Comparison of ENCODE assay signal across 1 cellular context in the genomic region with DNA sequence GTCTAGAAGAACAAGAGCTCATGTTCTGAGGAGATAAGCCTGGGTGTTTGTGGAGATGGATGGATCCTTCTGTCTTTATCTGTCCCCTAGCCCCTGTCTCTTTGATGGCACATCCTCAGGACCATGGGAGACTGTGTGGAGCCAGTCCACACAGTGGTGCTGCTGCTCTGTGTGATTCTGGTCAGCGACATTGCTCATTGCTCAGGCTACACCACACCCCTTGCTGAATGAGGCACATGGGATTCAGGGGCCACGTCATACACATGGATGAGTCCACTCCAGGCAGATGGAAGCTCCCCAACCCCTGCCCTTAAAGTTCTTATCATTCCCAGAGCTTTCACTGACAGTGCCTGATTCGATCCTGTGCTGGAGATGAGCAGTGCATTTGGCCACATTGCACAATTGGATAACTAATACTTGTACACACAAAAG.
TF ChIP-seq lines count a peak whose summit lies in the region.

No MANE protein-coding gene starts in this region.

TF ChIP-seq in H1, 55 proteins besides CTCF, POLR2A, EP300 and RAD21 (continued from another document):
- TF ChIP-seq, protein P1, sequence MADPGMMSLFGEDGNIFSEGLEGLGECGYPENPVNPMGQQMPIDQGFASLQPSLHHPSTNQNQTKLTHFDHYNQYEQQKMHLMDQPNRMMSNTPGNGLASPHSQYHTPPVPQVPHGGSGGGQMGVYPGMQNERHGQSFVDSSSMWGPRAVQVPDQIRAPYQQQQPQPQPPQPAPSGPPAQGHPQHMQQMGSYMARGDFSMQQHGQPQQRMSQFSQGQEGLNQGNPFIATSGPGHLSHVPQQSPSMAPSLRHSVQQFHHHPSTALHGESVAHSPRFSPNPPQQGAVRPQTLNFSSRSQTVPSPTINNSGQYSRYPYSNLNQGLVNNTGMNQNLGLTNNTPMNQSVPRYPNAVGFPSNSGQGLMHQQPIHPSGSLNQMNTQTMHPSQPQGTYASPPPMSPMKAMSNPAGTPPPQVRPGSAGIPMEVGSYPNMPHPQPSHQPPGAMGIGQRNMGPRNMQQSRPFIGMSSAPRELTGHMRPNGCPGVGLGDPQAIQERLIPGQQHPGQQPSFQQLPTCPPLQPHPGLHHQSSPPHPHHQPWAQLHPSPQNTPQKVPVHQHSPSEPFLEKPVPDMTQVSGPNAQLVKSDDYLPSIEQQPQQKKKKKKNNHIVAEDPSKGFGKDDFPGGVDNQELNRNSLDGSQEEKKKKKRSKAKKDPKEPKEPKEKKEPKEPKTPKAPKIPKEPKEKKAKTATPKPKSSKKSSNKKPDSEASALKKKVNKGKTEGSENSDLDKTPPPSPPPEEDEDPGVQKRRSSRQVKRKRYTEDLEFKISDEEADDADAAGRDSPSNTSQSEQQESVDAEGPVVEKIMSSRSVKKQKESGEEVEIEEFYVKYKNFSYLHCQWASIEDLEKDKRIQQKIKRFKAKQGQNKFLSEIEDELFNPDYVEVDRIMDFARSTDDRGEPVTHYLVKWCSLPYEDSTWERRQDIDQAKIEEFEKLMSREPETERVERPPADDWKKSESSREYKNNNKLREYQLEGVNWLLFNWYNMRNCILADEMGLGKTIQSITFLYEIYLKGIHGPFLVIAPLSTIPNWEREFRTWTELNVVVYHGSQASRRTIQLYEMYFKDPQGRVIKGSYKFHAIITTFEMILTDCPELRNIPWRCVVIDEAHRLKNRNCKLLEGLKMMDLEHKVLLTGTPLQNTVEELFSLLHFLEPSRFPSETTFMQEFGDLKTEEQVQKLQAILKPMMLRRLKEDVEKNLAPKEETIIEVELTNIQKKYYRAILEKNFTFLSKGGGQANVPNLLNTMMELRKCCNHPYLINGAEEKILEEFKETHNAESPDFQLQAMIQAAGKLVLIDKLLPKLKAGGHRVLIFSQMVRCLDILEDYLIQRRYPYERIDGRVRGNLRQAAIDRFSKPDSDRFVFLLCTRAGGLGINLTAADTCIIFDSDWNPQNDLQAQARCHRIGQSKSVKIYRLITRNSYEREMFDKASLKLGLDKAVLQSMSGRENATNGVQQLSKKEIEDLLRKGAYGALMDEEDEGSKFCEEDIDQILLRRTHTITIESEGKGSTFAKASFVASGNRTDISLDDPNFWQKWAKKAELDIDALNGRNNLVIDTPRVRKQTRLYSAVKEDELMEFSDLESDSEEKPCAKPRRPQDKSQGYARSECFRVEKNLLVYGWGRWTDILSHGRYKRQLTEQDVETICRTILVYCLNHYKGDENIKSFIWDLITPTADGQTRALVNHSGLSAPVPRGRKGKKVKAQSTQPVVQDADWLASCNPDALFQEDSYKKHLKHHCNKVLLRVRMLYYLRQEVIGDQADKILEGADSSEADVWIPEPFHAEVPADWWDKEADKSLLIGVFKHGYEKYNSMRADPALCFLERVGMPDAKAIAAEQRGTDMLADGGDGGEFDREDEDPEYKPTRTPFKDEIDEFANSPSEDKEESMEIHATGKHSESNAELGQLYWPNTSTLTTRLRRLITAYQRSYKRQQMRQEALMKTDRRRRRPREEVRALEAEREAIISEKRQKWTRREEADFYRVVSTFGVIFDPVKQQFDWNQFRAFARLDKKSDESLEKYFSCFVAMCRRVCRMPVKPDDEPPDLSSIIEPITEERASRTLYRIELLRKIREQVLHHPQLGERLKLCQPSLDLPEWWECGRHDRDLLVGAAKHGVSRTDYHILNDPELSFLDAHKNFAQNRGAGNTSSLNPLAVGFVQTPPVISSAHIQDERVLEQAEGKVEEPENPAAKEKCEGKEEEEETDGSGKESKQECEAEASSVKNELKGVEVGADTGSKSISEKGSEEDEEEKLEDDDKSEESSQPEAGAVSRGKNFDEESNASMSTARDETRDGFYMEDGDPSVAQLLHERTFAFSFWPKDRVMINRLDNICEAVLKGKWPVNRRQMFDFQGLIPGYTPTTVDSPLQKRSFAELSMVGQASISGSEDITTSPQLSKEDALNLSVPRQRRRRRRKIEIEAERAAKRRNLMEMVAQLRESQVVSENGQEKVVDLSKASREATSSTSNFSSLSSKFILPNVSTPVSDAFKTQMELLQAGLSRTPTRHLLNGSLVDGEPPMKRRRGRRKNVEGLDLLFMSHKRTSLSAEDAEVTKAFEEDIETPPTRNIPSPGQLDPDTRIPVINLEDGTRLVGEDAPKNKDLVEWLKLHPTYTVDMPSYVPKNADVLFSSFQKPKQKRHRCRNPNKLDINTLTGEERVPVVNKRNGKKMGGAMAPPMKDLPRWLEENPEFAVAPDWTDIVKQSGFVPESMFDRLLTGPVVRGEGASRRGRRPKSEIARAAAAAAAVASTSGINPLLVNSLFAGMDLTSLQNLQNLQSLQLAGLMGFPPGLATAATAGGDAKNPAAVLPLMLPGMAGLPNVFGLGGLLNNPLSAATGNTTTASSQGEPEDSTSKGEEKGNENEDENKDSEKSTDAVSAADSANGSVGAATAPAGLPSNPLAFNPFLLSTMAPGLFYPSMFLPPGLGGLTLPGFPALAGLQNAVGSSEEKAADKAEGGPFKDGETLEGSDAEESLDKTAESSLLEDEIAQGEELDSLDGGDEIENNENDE (IDR thresholded peaks at IDR 0.05; ENCODE audit: insufficient replicate concordance, low read length) = no peak
- no peak for TF ChIP-seq NRF1 (IDR thresholded peaks at IDR 0.05; ENCODE audit: low read depth, low read length)
- no peak for TF ChIP-seq KDM4A (IDR thresholded peaks at IDR 0.05; ENCODE audit: low read depth, low read length, severe bottlenecking)
- TF ChIP-seq SP1 (IDR thresholded peaks at IDR 0.05; ENCODE audit: low read depth, low read length) = no peak
- TF ChIP-seq POLR2AphosphoS5 (IDR thresholded peaks at IDR 0.05; ENCODE audit: low read depth, low read length) = no peak
